Comparison of ENCODE assay signal across 1 cellular context in genomic region chr4:47915378-47915777, GRCh38.
TF ChIP-seq lines count a peak whose summit lies in the region.

No MANE protein-coding gene starts in this region.

TF ChIP-seq in H1, 55 proteins besides CTCF, POLR2A, EP300 and RAD21:
- TF ChIP-seq USF2 (IDR thresholded peaks at IDR 0.05; ENCODE audit: low read length): no peak
- no peak for TF ChIP-seq SUZ12 (IDR thresholded peaks at IDR 0.05; ENCODE audit: low read length)
- TF ChIP-seq FOSL1 (IDR thresholded peaks at IDR 0.05; ENCODE audit: insufficient read depth, low read depth, low read length): no peak
- no peak for TF ChIP-seq E2F6 (IDR thresholded peaks at IDR 0.05)
- TF ChIP-seq GTF2F1 (IDR thresholded peaks at IDR 0.05; ENCODE audit: borderline replicate concordance, low read depth, low read length): no peak
- TF ChIP-seq HDAC2 (IDR thresholded peaks at IDR 0.05; ENCODE audit: borderline replicate concordance in 1 of 2, low read depth in 2 of 2, low read length in 2 of 2): no peak
- no peak for TF ChIP-seq TEAD4 (IDR thresholded peaks at IDR 0.05; ENCODE audit: low read depth, low read length)
- no peak for TF ChIP-seq MAFK (IDR thresholded peaks at IDR 0.05; ENCODE audit: low read depth, low read length)
- TF ChIP-seq RFX5 (IDR thresholded peaks at IDR 0.05; ENCODE audit: borderline replicate concordance, low read depth, low read length): no peak
- no peak for TF ChIP-seq KDM5A (IDR thresholded peaks at IDR 0.05; ENCODE audit: low read length)
TF ChIP-seq in H1: peak in this region for 0.
